ENCODE assay signal across 8 cellular contexts in genomic region chr9:91681461-91682305, GRCh38.
DNase-seq lines count a peak whose midpoint lies in the region; ATAC-seq and TF ChIP-seq lines count a peak whose summit lies in the region.

No MANE protein-coding gene starts in this region.

- H4K8ac ChIP-seq in IMR-90 (ENCODE audit: low read depth in 2 of 2, low read length in 2 of 2) = peak overlapping the region in 1 of 2 experiments; percentile 5; a peak in 1 of 4 replicates

- H3K9ac ChIP-seq in IMR-90 (ENCODE audit: low read depth, low read length) = no peak overlapping the region

- in situ Hi-C loops in IMR-90 (cut with MboI; ENCODE audit: low sequenced_read_pairs) = loop anchor here (5.0 kb wide), 1 partner anchor 764 kb away; no protein-coding TSS in a partner anchor

- no peaks in the 10 kb centered on the region for H3K9me1 ChIP-seq in IMR-90 (ENCODE audit: insufficient read depth, low read length)

- no peak overlapping the region; the same call in 1 of the 2 replicates for H2BK120ac ChIP-seq in IMR-90 (ENCODE audit: low read depth, low read length)

- CTCF ChIA-PET in IMR-90 (lab: Yijun Ruan, JAX) = interaction anchor here (0.6 kb wide), 1 partner anchor 425 kb away, joined by 3 read pairs; no protein-coding TSS in a partner anchor

- BruUV-seq in IMR-90 (replicated peaks; lab: Mats Ljungman, UMichigan) = no TSS peak

- DNase-seq in GM12865 (ENCODE audit: low read depth) (peak; percentile 67), IMR-90 (peak; percentile 64), T follicular helper cell (ENCODE audit: low read depth) (peak; percentile 26), amniotic epithelial cell (ENCODE audit: low read depth) (peak; percentile 56), right cardiac atrium (peak; percentile 83 to 90 (median 89)), sigmoid colon (peak; percentile 88), SHP77 treated with DMSO at 0.1 percent for 48 hours (lab: John Stamatoyannopoulos, UW) (no peak)

- no peak overlapping the region for H3K4ac ChIP-seq in IMR-90 (ENCODE audit: low read depth, low read length)

- H3K9me3 ChIP-seq in IMR-90 (ENCODE audit: control insufficient read depth, insufficient read depth, low read length) = no peaks in the 10 kb centered on the region
- no peaks in the 10 kb centered on the region for H3K9me3 ChIP-seq in right cardiac atrium (ENCODE audit: control insufficient read depth, low read length)
- no peaks in the 10 kb centered on the region for H3K9me3 ChIP-seq in sigmoid colon

- dilution Hi-C loops in IMR-90 (cut with HindIII; ENCODE audit: low sequenced_read_pairs, unreplicated experiment) = no loop called here

- peaks cover 11% of the 10 kb centered on the region for H3K4me1 ChIP-seq in IMR-90 (ENCODE audit: control insufficient read depth, insufficient read depth, low read length)
- H3K4me1 ChIP-seq in right cardiac atrium (ENCODE audit: control insufficient read depth, insufficient read depth, low read length) = no peaks in the 10 kb centered on the region
- peaks cover 0 to 8% (median 4%) of the 10 kb centered on the region in 4 donors for H3K4me1 ChIP-seq in sigmoid colon

- no peak overlapping the region for H4K91ac ChIP-seq in IMR-90 (ENCODE audit: insufficient read depth, low read depth, low read length)

- no peak overlapping the region for H3K27ac ChIP-seq in IMR-90 (ENCODE audit: insufficient read depth, low read length)
- no peak overlapping the region for H3K27ac ChIP-seq in right cardiac atrium (ENCODE audit: low read length)
- no peak overlapping the region for H3K27ac ChIP-seq in sigmoid colon

- H2BK20ac ChIP-seq in IMR-90 (ENCODE audit: low read depth, low read length) = no peak overlapping the region

- no peaks in the 10 kb centered on the region for H4K20me1 ChIP-seq in IMR-90 (ENCODE audit: insufficient read depth, low read length)

- H3K23ac ChIP-seq in IMR-90 (ENCODE audit: low read depth, low read length) = no peak overlapping the region

- WGBS in IMR-90 (ENCODE audit: extremely low coverage in 2 of 2, insufficient read length in 1 of 2), 2 experiments = no CpG with 5 or more reads among the region's 43 CpGs
- 28% methylated on average over 43 of the region's 43 CpGs for WGBS in right cardiac atrium
- 31 to 39% methylated on average over 43 of the region's 43 CpGs for WGBS in sigmoid colon, 2 donors

- H3K4me2 ChIP-seq in IMR-90 (ENCODE audit: low read depth, low read length) = no peak overlapping the region

- H3K27me3 ChIP-seq in IMR-90 (ENCODE audit: control insufficient read depth, insufficient read depth, low read length) = no peaks in the 10 kb centered on the region
- no peaks in the 10 kb centered on the region for H3K27me3 ChIP-seq in right cardiac atrium (ENCODE audit: control insufficient read depth, insufficient read depth)
- no peaks in the 10 kb centered on the region for H3K27me3 ChIP-seq in sigmoid colon

- no peak for TF ChIP-seq EP300 in sigmoid colon (IDR thresholded peaks at IDR 0.05)

- peak overlapping the region; percentile 79 for H2AFZ ChIP-seq in IMR-90 (replicated peaks; ENCODE audit: low read length, poor library complexity)

- H2AK5ac ChIP-seq in IMR-90 (ENCODE audit: low read depth, low read length) = no peak overlapping the region; the same call in 1 of the 2 replicates

- H3K36me3 ChIP-seq in IMR-90 (ENCODE audit: control insufficient read depth, insufficient read depth, low read length) (no peaks in the 10 kb centered on the region), sigmoid colon (no peaks in the 10 kb centered on the region)

- H2BK15ac ChIP-seq in IMR-90 (ENCODE audit: low read depth, low read length) = no peak overlapping the region

- H3K18ac ChIP-seq in IMR-90 (ENCODE audit: low read depth, low read length) = no peak overlapping the region

- intact Hi-C loops in IMR-90 (cut with micrococcal nuclease) = loop anchor here (1.0 to 2.0 kb wide), 3 partner anchors 260 to 767 kb away; no protein-coding TSS in a partner anchor
- intact Hi-C loops in right cardiac atrium (cut with DNase I) = loop anchor here in 2 of 4 donors (2.0 to 10.0 kb wide), 2 partner anchors 247 to 769 kb away; no protein-coding TSS in a partner anchor
- intact Hi-C loops in sigmoid colon (cut with DNase I) = loop anchor here (1.0 to 5.0 kb wide), 3 partner anchors 254 to 767 kb away; no protein-coding TSS in a partner anchor

- POLR2A ChIA-PET in IMR-90 (lab: Charles Lee; ENCODE audit: unreplicated experiment) = no interaction called here

- no peak overlapping the region for H2BK5ac ChIP-seq in IMR-90 (ENCODE audit: low read depth, low read length, poor library complexity, severe bottlenecking)

- ATAC-seq in IMR-90 (ENCODE audit: low read depth) (peak; percentile 89), right cardiac atrium (peak; percentile 94 to 97), GM19455 (IDR thresholded peaks at IDR 0.05; ENCODE audit: unreplicated experiment) (no peak)

- peak; percentile 94 for TF ChIP-seq RAD21 in IMR-90 (IDR thresholded peaks at IDR 0.05; ENCODE audit: low read length)

- no peak overlapping the region for H3K56ac ChIP-seq in IMR-90 (ENCODE audit: extremely low read depth, insufficient read depth, low read length)

- H3K4me3 ChIP-seq in GM12865 (ENCODE audit: low read depth, low read length) (no peak overlapping the region), IMR-90 (ENCODE audit: insufficient read depth, low read depth, low read length) (no peak overlapping the region), right cardiac atrium (ENCODE audit: low read length) (no peak overlapping the region), sigmoid colon (peak overlapping the region in 2 of 4 donors; percentile 21 to 22)

- peak; percentile 87 for TF ChIP-seq CTCF in GM12865 (IDR thresholded peaks at IDR 0.05; ENCODE audit: insufficient read depth, low read depth, low read length, missing control alignments)
- TF ChIP-seq CTCF in IMR-90 (conservative IDR thresholded peaks at IDR 0.05; ENCODE audit: low read depth, low read length) = peak; percentile 90
- TF ChIP-seq CTCF in sigmoid colon (IDR thresholded peaks at IDR 0.05) = peak; percentile 51 to 88 (median 76)

- H4K5ac ChIP-seq in IMR-90 (ENCODE audit: low read depth, low read length) = no peak overlapping the region

- H2AK9ac ChIP-seq in IMR-90 (replicated peaks; ENCODE audit: low read depth, low read length, poor library complexity) = peak overlapping the region; percentile 51

- TF ChIP-seq POLR2A in IMR-90 (IDR thresholded peaks at IDR 0.05; ENCODE audit: low read depth, low read length) = no peak
- TF ChIP-seq POLR2A in sigmoid colon (IDR thresholded peaks at IDR 0.05) = no peak

- H3K79me1 ChIP-seq in IMR-90 (ENCODE audit: low read depth in 1 of 2, low read length in 2 of 2) = no peaks in the 10 kb centered on the region

- H3K14ac ChIP-seq in IMR-90 (replicated peaks; ENCODE audit: low read depth, low read length) = no peak overlapping the region

TF ChIP-seq in IMR-90, 13 proteins besides CTCF, POLR2A, EP300 and RAD21:
- TF ChIP-seq BHLHE40 (IDR thresholded peaks at IDR 0.05; ENCODE audit: low read depth, low read length) (no peak), SMC3 (IDR thresholded peaks at IDR 0.05; ENCODE audit: low read depth, low read length) (peak; percentile 79), MXI1 (IDR thresholded peaks at IDR 0.05; ENCODE audit: borderline replicate concordance, low read depth, low read length) (no peak), MAZ (IDR thresholded peaks at IDR 0.05; ENCODE audit: borderline replicate concordance, low read depth, low read length) (peak; percentile 23; the same call in 1 of the 2 replicates)
- TF ChIP-seq, protein P1, sequence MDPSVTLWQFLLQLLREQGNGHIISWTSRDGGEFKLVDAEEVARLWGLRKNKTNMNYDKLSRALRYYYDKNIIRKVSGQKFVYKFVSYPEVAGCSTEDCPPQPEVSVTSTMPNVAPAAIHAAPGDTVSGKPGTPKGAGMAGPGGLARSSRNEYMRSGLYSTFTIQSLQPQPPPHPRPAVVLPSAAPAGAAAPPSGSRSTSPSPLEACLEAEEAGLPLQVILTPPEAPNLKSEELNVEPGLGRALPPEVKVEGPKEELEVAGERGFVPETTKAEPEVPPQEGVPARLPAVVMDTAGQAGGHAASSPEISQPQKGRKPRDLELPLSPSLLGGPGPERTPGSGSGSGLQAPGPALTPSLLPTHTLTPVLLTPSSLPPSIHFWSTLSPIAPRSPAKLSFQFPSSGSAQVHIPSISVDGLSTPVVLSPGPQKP (IDR thresholded peaks at IDR 0.05; ENCODE audit: borderline replicate concordance, low read depth, low read length) = no peak
TF ChIP-seq in IMR-90: peak in this region for 2.
